8 cellular contexts compared by ENCODE assay signal in the genomic region with DNA sequence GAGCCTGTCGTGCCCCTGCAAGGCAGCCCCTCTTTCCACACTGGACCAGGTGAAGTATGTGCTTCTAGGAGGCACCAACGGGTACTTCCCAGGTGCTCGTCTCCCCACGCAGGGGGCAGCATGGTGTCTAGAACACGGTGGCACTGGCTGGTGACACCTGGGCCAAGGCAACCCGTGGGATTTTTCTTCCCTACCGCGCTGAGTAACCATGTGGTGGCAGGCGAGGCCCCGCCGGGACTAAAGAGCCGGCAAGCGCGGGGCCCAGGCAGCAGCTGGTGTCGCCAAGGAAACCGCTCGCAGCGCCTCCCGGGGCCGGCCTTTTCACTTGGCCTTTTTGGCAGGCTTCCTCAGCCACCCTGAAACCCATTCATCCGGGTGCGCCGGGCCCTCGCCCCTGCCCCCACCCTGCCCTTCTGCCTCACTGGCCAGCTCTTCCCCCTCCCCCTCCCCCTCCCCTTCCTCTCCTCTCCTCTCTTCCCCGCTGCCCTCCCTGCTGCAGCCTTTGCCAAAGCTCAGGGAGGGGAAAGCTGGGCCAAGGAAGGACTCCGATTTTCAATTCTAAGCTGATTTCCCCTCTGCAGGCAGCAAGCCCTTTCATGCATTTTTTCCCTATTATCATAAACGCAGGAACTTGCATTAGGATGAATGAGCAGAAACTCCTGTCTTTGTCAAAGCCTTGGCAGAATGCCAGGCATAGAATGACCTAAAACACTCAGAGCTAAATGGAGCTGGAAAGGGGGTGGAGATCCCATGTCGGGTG.
DNase-seq lines count a peak whose midpoint lies in the region; ATAC-seq and TF ChIP-seq lines count a peak whose summit lies in the region.

No MANE protein-coding gene starts in this region.

- no peaks in the 10 kb centered on the region for H3K9me3 ChIP-seq in SK-N-MC (ENCODE audit: low read depth, low read length)
- H3K9me3 ChIP-seq in upper lobe of left lung = no peaks in the 10 kb centered on the region

- DNase-seq in G401 (ENCODE audit: low spot score) (peak; percentile 85), HEK293T (ENCODE audit: extremely low spot score) (peak; percentile 79), NB4 (ENCODE audit: low read depth) (peak; percentile 88), SK-N-MC (ENCODE audit: low read depth, low spot score) (no peak), Right ventricle myocardium inferior (ENCODE audit: missing footprints) (peak; percentile 94), pons (ENCODE audit: low spot score) (peak; percentile 93), upper lobe of left lung (peak; percentile 94 to 96)
- DNase-seq in activated naive CD8-positive, alpha-beta T cell treated with anti-CD3 and anti-CD28 coated beads for 36 hours = peak; percentile 85

- in situ Hi-C loops in G401 (cut with HindIII; ENCODE audit: low sequenced_read_pairs) = no loop called here

- H3K27me3 Mint-ChIP-seq in activated naive CD8-positive, alpha-beta T cell treated with anti-CD3 and anti-CD28 coated beads for 36 hours = no peaks in the 10 kb centered on the region

- no peaks in the 10 kb centered on the region for H3K9me3 Mint-ChIP-seq in activated naive CD8-positive, alpha-beta T cell treated with anti-CD3 and anti-CD28 coated beads for 36 hours

- peak; percentile 94 for ATAC-seq in Right ventricle myocardium inferior
- ATAC-seq in upper lobe of left lung (ENCODE audit: low FRiP score in 2 of 2) = peak; percentile 91 to 93

- TF ChIP-seq POLR2A in NB4 (IDR thresholded peaks at IDR 0.05; ENCODE audit: extremely low read depth, insufficient read length) (no peak), upper lobe of left lung (IDR thresholded peaks at IDR 0.05) (no peak)

- H3K9ac ChIP-seq in SK-N-MC (ENCODE audit: insufficient read length) = peak overlapping the region; percentile 17

- peak overlapping the region; percentile 20 for H3K4me3 Mint-ChIP-seq in activated naive CD8-positive, alpha-beta T cell treated with anti-CD3 and anti-CD28 coated beads for 36 hours

- TF ChIP-seq CTCF in NB4 (IDR thresholded peaks at IDR 0.05; ENCODE audit: low read depth, low read length) (peak; percentile 10), upper lobe of left lung (IDR thresholded peaks at IDR 0.05) (peak; percentile 46 to 83 (median 70))

- peaks cover 22% of the 10 kb centered on the region for H3K4me1 Mint-ChIP-seq in activated naive CD8-positive, alpha-beta T cell treated with anti-CD3 and anti-CD28 coated beads for 36 hours

- H3K4me3 ChIP-seq in NB4 (ENCODE audit: low read depth, low read length) (no peak overlapping the region), SK-N-MC (peak overlapping the region; percentile 71), upper lobe of left lung (peak overlapping the region in 3 of 4 donors; percentile 0 to 14 (median 9))

- H3K36me3 Mint-ChIP-seq in activated naive CD8-positive, alpha-beta T cell treated with anti-CD3 and anti-CD28 coated beads for 36 hours = no peaks in the 10 kb centered on the region

- TF ChIP-seq EP300 in upper lobe of left lung (IDR thresholded peaks at IDR 0.05) = no peak

- 6 to 7% methylated on average over 17 of the region's 28 CpGs for WGBS in upper lobe of left lung, 2 donors

- no peaks in the 10 kb centered on the region for H3K36me3 ChIP-seq in SK-N-MC (ENCODE audit: insufficient read depth, low read length)
- no peaks in the 10 kb centered on the region for H3K36me3 ChIP-seq in upper lobe of left lung

- H3K27ac Mint-ChIP-seq in activated naive CD8-positive, alpha-beta T cell treated with anti-CD3 and anti-CD28 coated beads for 36 hours = peak overlapping the region; percentile 47

- intact Hi-C loops in Right ventricle myocardium inferior (cut with DNase I) = loop anchor here (2.0 kb wide), 1 partner anchor 34 kb away; no protein-coding TSS in a partner anchor

- H3K27ac ChIP-seq in SK-N-MC (peak overlapping the region; percentile 85), upper lobe of left lung (peak overlapping the region; percentile 72 to 93 (median 86))

- H3K4me1 ChIP-seq in upper lobe of left lung = peaks cover 36 to 39% (median 38%) of the 10 kb centered on the region in 4 donors

- CTCF ChIA-PET in HEK293T (lab: Yijun Ruan, JAX) = interaction anchor here (0.6 to 1.5 kb wide), 4 partner anchors 34 to 121 kb away, joined by 3 to 4 read pairs (median 4); no protein-coding TSS in a partner anchor

- POLR2A ChIA-PET in HEK293T (lab: Yijun Ruan, JAX) = interaction anchor here (1.4 kb wide), 3 partner anchors 9 to 81 kb away, joined by 4 to 9 read pairs (median 5); partner anchors contain the start of gene IRF2BPL

- no peaks in the 10 kb centered on the region for H3K27me3 ChIP-seq in upper lobe of left lung

TF ChIP-seq in HEK293T, 16 proteins besides CTCF, POLR2A, EP300 and RAD21:
- no peak for TF ChIP-seq BHLHE40 (IDR thresholded peaks at IDR 0.05; ENCODE audit: borderline replicate concordance)
- no peak for TF ChIP-seq SP1 (IDR thresholded peaks at IDR 0.05)
- peak; percentile 77 for TF ChIP-seq L3MBTL2 (conservative IDR thresholded peaks at IDR 0.05)
- TF ChIP-seq FOXA1 (IDR thresholded peaks at IDR 0.05) = no peak
- no peak for TF ChIP-seq ARNT (IDR thresholded peaks at IDR 0.05)
TF ChIP-seq in HEK293T: peak in this region for 1.
